Comparison of ENCODE assay signal across 7 cellular contexts in genomic region chr17:42520540-42520951, GRCh38. TPM values are rescaled to one million over a fixed set of nuclear protein-coding genes. Genes with fewer than 3 reads are reported as not detected.
DNase-seq lines count a peak whose midpoint lies in the region; ATAC-seq, FAIRE-seq and TF ChIP-seq lines count a peak whose summit lies in the region.

No MANE protein-coding gene starts in this region.

- H3K9ac ChIP-seq in fibroblast of lung (ENCODE audit: insufficient read depth, low read length) = peak overlapping the region; percentile 1
- H3K9ac ChIP-seq in skeletal muscle satellite cell (ENCODE audit: low read depth, low read length) = peak overlapping the region; percentile 82

- H3K4me3 ChIP-seq in GM12875 (ENCODE audit: low read depth, low read length) (no peak overlapping the region), SJCRH30 (no peak overlapping the region), fibroblast of lung (replicated peaks in 1 of 4; ENCODE audit: control extremely low read depth in 1 of 4, insufficient read depth in 1 of 4, low read depth in 3 of 4, low read length in 4 of 4) (peak overlapping the region in 1 of 4 experiments; percentile 20), skeletal muscle satellite cell (ENCODE audit: low read length) (peak overlapping the region; percentile 11)

- no peaks in the 10 kb centered on the region for H3K79me2 ChIP-seq in fibroblast of lung (ENCODE audit: control insufficient read depth, insufficient read depth, low read length)

- peak; percentile 32; the same call in 1 of the 2 replicates for TF ChIP-seq CTCF in GM12875 (IDR thresholded peaks at IDR 0.05; ENCODE audit: borderline replicate concordance, insufficient read depth, low read depth, low read length)
- peak in 1 of 2 donors; percentile 14 for TF ChIP-seq CTCF in fibroblast of lung (conservative IDR thresholded peaks at IDR 0.05 in 1 of 2, IDR thresholded peaks at IDR 0.05 in 1 of 2; ENCODE audit: low read depth in 1 of 2, low read length in 2 of 2)

- H3K4me2 ChIP-seq in fibroblast of lung (ENCODE audit: extremely low read depth, insufficient read depth, low read length) (peak overlapping the region; percentile 42), skeletal muscle satellite cell (ENCODE audit: low read length) (peak overlapping the region; percentile 51)

- H3K27ac ChIP-seq in SJCRH30 (peak overlapping the region; percentile 89), fibroblast of lung (ENCODE audit: insufficient read depth, low read length) (peak overlapping the region; percentile 97)

- H3K27me3 ChIP-seq in SJCRH30 = no peaks in the 10 kb centered on the region
- no peaks in the 10 kb centered on the region for H3K27me3 ChIP-seq in fibroblast of lung (ENCODE audit: control insufficient read depth, insufficient read depth, low read length)
- no peaks in the 10 kb centered on the region for H3K27me3 ChIP-seq in skeletal muscle satellite cell (ENCODE audit: control insufficient read depth, insufficient read depth, low read length)

- H3K4me1 ChIP-seq in SJCRH30 (peaks cover 44% of the 10 kb centered on the region), fibroblast of lung (ENCODE audit: control insufficient read depth, extremely low read depth, insufficient read depth, low read length) (peaks cover 57% of the 10 kb centered on the region), skeletal muscle satellite cell (ENCODE audit: control insufficient read depth, insufficient read depth, low read length) (peaks cover 64% of the 10 kb centered on the region)

- no peak overlapping the region for H2AFZ ChIP-seq in fibroblast of lung (ENCODE audit: low read length)

- H3K9me3 ChIP-seq in SJCRH30 (replicated peaks) (no peaks in the 10 kb centered on the region), fibroblast of lung (ENCODE audit: control insufficient read depth, insufficient read depth, low read depth, low read length) (no peaks in the 10 kb centered on the region), skeletal muscle satellite cell (replicated peaks; ENCODE audit: low read length) (no peaks in the 10 kb centered on the region)

- H3K36me3 ChIP-seq in SJCRH30 (0 out of 2 replicates have a peak, but pooled peaks cover 4% of the 10 kb centered on the region), fibroblast of lung (ENCODE audit: control insufficient read depth, insufficient read depth, low read length) (peaks cover 6% of the 10 kb centered on the region), skeletal muscle satellite cell (ENCODE audit: insufficient read depth, low read length) (peaks cover 7% of the 10 kb centered on the region)

- no peak for FAIRE-seq in RCC 7860 (lab: Jason Lieb, UNC)

- H4K20me1 ChIP-seq in fibroblast of lung (ENCODE audit: control insufficient read depth, extremely low read depth, insufficient read depth, low read length) = no peaks in the 10 kb centered on the region

- no peak for ATAC-seq in HG02885 (IDR thresholded peaks at IDR 0.05; ENCODE audit: poor library complexity, unreplicated experiment)

- DNase-seq in SJCRH30 (peak; percentile 57 to 66), fibroblast of lung (ENCODE audit: low read depth in 2 of 2) (no peak), dedifferentiated amniotic fluid mesenchymal stem cell (ENCODE audit: extremely low spot score) (no peak), RCC 7860 (ENCODE audit: low spot score) (no peak)

RNA-seq across cellular contexts. Expression of gene NAGLU, which starts 15.5 kb away (rescaled TPM):
- total RNA-seq in SJCRH30 (2014; rRNA removed; shearing (Covaris generic)) = 20.6 and 22.2 TPM in 2 replicates
- 22.3 and 31.9 TPM in 2 replicates for total RNA-seq in fibroblast of lung
- polyA plus RNA-seq in fibroblast of lung = 18.5 and 19.5 TPM in 2 replicates
- polyA plus RNA-seq in fibroblast of lung (2012) = 28.9 and 33.2 TPM in 2 replicates
- 29.5 and 45.2 TPM in 2 replicates for polyA minus RNA-seq in fibroblast of lung (ENCODE audit: low replicate concordance)
- total RNA-seq in skeletal muscle satellite cell (2012; rRNA removed) = 23.8 and 26.9 TPM in 2 replicates

RNA-seq across cellular contexts. Expression of gene HSD17B1, which starts 32.2 kb away (rescaled TPM):
- total RNA-seq in SJCRH30 (2014; rRNA removed; shearing (Covaris generic)) = 0.73 and 0.76 TPM in 2 replicates
- total RNA-seq in fibroblast of lung = 2.1 and 2.6 TPM in 2 replicates
- 0.40 and 0.80 TPM in 2 replicates for polyA plus RNA-seq in fibroblast of lung
- polyA plus RNA-seq in fibroblast of lung (2012) = 3.5 and 4.3 TPM in 2 replicates
- polyA minus RNA-seq in fibroblast of lung (ENCODE audit: low replicate concordance) = 0.39 and 0.44 TPM in 2 replicates
- 5.8 and 6.1 TPM in 2 replicates for total RNA-seq in skeletal muscle satellite cell (2012; rRNA removed)

RNA-seq across cellular contexts. Expression of gene COASY, which starts 41.4 kb away (rescaled TPM):
- 33.7 and 36.3 TPM in 2 replicates for total RNA-seq in SJCRH30 (2014; rRNA removed; shearing (Covaris generic))
- total RNA-seq in fibroblast of lung = 9.8 and 16.5 TPM in 2 replicates
- 20.3 and 31.6 TPM in 2 replicates for polyA plus RNA-seq in fibroblast of lung
- 40.7 and 58.5 TPM in 2 replicates for polyA plus RNA-seq in fibroblast of lung (2012)
- 56.0 and 196 TPM in 2 replicates for polyA minus RNA-seq in fibroblast of lung (ENCODE audit: low replicate concordance)
- 20.1 and 20.5 TPM in 2 replicates for total RNA-seq in skeletal muscle satellite cell (2012; rRNA removed)

RNA-seq across cellular contexts. Expression of gene MLX, which starts 46.4 kb away (rescaled TPM):
- total RNA-seq in SJCRH30 (2014; rRNA removed; shearing (Covaris generic)) = 44.5 and 48.4 TPM in 2 replicates
- total RNA-seq in fibroblast of lung = 32.6 and 36.2 TPM in 2 replicates
- 49.3 and 56.1 TPM in 2 replicates for polyA plus RNA-seq in fibroblast of lung
- 44.1 and 49.5 TPM in 2 replicates for polyA plus RNA-seq in fibroblast of lung (2012)
- polyA minus RNA-seq in fibroblast of lung (ENCODE audit: low replicate concordance) = 47.2 and 53.9 TPM in 2 replicates
- 38.8 and 46.1 TPM in 2 replicates for total RNA-seq in skeletal muscle satellite cell (2012; rRNA removed)

RNA-seq across cellular contexts. Expression of gene PSMC3IP, which starts 57.0 kb away (rescaled TPM):
- total RNA-seq in SJCRH30 (2014; rRNA removed; shearing (Covaris generic)) = 23.8 and 29.7 TPM in 2 replicates
- total RNA-seq in fibroblast of lung = 2.3 and 4.6 TPM in 2 replicates
- polyA plus RNA-seq in fibroblast of lung = 8.0 and 18.7 TPM in 2 replicates
- polyA plus RNA-seq in fibroblast of lung (2012) = 7.4 and 17.6 TPM in 2 replicates
- 0.59 and 5.4 TPM in 2 replicates for polyA minus RNA-seq in fibroblast of lung (ENCODE audit: low replicate concordance)
- 5.1 and 7.6 TPM in 2 replicates for total RNA-seq in skeletal muscle satellite cell (2012; rRNA removed)

Comparison
In these comparisons a context has a peak if more than half of its experiments do, and no peak if none do; other contexts are left out.
1. DNase-seq: peak in SJCRH30 (2 of 2); none in fibroblast of lung (0 of 2), dedifferentiated amniotic fluid mesenchymal stem cell (single experiment) and RCC 7860 (single experiment).